ENCODE assay signal across 8 cellular contexts in genomic region chr10:88901610-88902327, GRCh38. TPM values are rescaled to one million over a fixed set of nuclear protein-coding genes. Genes with fewer than 3 reads are reported as not detected.
A peak's percentile ranks its signal among the peaks of the same experiment; 100 is the strongest.
DNase-seq lines count a peak whose midpoint lies in the region; ATAC-seq lines count a peak whose summit lies in the region.

No MANE protein-coding gene starts in this region.

- H3K27ac ChIP-seq in angular gyrus (ENCODE audit: low read depth, low read length) (peak overlapping the region; percentile 77), aorta (ENCODE audit: low read depth in 1 of 2, low read length in 2 of 2) (no peak overlapping the region)

- DNase-seq in EL, result peak; percentile 29
- no peak for DNase-seq in left colon
- no peak for DNase-seq in DMS53 treated with DMSO at 0.1 percent for 48 hours (lab: John Stamatoyannopoulos, UW; ENCODE audit: unreplicated experiment)
- DNase-seq in C1 segment of cervical spinal cord (lab: John Stamatoyannopoulos, UW), result no peak
- no peak for DNase-seq in aorta

- ATAC-seq in GM21367 (IDR thresholded peaks at IDR 0.05; ENCODE audit: unreplicated experiment) (peak; percentile 76), HG03520 (IDR thresholded peaks at IDR 0.05; ENCODE audit: unreplicated experiment) (peak; percentile 79), left colon (no peak), aorta (ENCODE audit: low FRiP score) (no peak)

- H3K9me3 ChIP-seq in aorta (ENCODE audit: control insufficient read depth, low read length), result no peaks in the 10 kb centered on the region

- H3K27me3 ChIP-seq in aorta (ENCODE audit: control insufficient read depth in 1 of 2, insufficient read depth in 2 of 2, low read length in 1 of 2), result no peaks in the 10 kb centered on the region

- intact Hi-C loops in left colon (cut with DNase I, micrococcal nuclease), result no loop called here
- intact Hi-C loops in aorta (cut with DNase I), result no loop called here

- WGBS in aorta, 2 donors, result 82 to 86% methylated on average over 3 of the region's 3 CpGs

- H3K4me3 ChIP-seq in aorta (ENCODE audit: low read length in 2 of 2), result no peak overlapping the region

- H3K4me1 ChIP-seq in aorta (ENCODE audit: control insufficient read depth in 1 of 2, insufficient read depth in 2 of 2, low read length in 2 of 2), result no peaks in the 10 kb centered on the region

- no peaks in the 10 kb centered on the region for H3K36me3 ChIP-seq in aorta (ENCODE audit: control insufficient read depth in 1 of 2, insufficient read depth in 2 of 2, low read length in 1 of 2)

RNA-seq across cellular contexts. Expression of gene STAMBPL1, which starts 21.7 kb away (rescaled TPM):
- total RNA-seq in left colon, result 10 to 100 TPM; 14.8 to 22.4 TPM
- 10 to 100 TPM in 1 of 2 donors, 1 to 10 TPM in 1; 3.5 to 12.0 TPM for total RNA-seq in aorta
- polyA plus RNA-seq in aorta, result 1 to 10 TPM in 1 of 2 donors, under 1 TPM in 1; 0.63 to 2.3 TPM

RNA-seq across cellular contexts. Expression of gene ANKRD22, which starts 50.1 kb away (rescaled TPM):
- total RNA-seq in left colon, result 10 to 100 TPM; 13.7 to 21.6 TPM
- total RNA-seq in aorta, result under 1 TPM; 0.24 to 0.26 TPM
- polyA plus RNA-seq in aorta, result 1 to 10 TPM in 1 of 2 donors, under 1 TPM in 1; 0.18 to 1.8 TPM

RNA-seq across cellular contexts. Expression of gene ACTA2, which starts 50.8 kb away (rescaled TPM):
- total RNA-seq in left colon, result 100 to 1,000 TPM in 1 of 2 donors, 10 to 100 TPM in 1; 57.1 to 245 TPM
- 1,000 to 10,000 TPM; 3,684 to 9,611 TPM for total RNA-seq in aorta
- 1,000 to 10,000 TPM; 3,163 to 4,826 TPM for polyA plus RNA-seq in aorta

Comparison
In these comparisons a context has a peak if more than half of its experiments do, and no peak if none do; other contexts are left out.
1. ATAC-seq: peak in GM21367 (single experiment) and HG03520 (single experiment); none in left colon (single experiment) and aorta (single experiment).
2. RNA of gene ANKRD22, which starts 50.1 kb away (total RNA-seq): 13.7 to 21.6 TPM in left colon; 0.24 to 0.26 TPM in aorta; every median in the first group is over 10 times any median in the second.
3. RNA of gene ACTA2, which starts 50.8 kb away (total RNA-seq): 3,684 to 9,611 TPM in aorta; 57.1 to 245 TPM in left colon; every median in the first group is over 10 times any median in the second.